In genomic region chr10:79250259-79250658, GRCh38 we compare ENCODE assay signal across 10 cellular contexts.
A peak's percentile ranks its signal among the peaks of the same experiment; 100 is the strongest.
DNase-seq lines count a peak whose midpoint lies in the region; ATAC-seq and TF ChIP-seq lines count a peak whose summit lies in the region.
"Had no signal": no experiment of that assay in that cellular context is flagged by ENCODE, and none has a peak within 500 bp of the region (broad histone marks: within the 10 kb centered on the region; RNA-seq: fewer than 3 reads in every experiment).

No MANE protein-coding gene starts in this region.

- peaks cover 48% of the 10 kb centered on the region for H3K4me1 Mint-ChIP-seq in activated naive CD8-positive, alpha-beta T cell treated with anti-CD3 and anti-CD28 coated beads, Interleukin-2, amount 10 ng/mL, durations not matched to agents 7 days and 5 days
- peaks cover 6% of the 10 kb centered on the region for H3K4me1 Mint-ChIP-seq in WTC11

- H3K4me3 ChIP-seq in spleen = peak overlapping the region in 2 of 8 donors; percentile 17 to 79
- H3K4me3 ChIP-seq: K562 had no signal

- POLR2A ChIA-PET in activated naive CD8-positive, alpha-beta T cell treated with anti-CD3 and anti-CD28 coated beads, Interleukin-2, amount 10 ng/mL, durations not matched to agents 7 days and 5 days (lab: Charles Lee) = interaction anchor here (1.2 to 1.3 kb wide), 2 partner anchors 34 to 36 kb away, joined by 3 to 4 read pairs; no protein-coding TSS in a partner anchor
- POLR2A ChIA-PET in WTC11 (lab: Charles Lee) = no interaction called here

- DNase-seq in activated naive CD8-positive, alpha-beta T cell treated with anti-CD3 and anti-CD28 coated beads, Interleukin-2, amount 10 ng/mL, durations not matched to agents 7 days and 5 days = no peak
- DNase-seq in spleen (peak; percentile 96), putamen (ENCODE audit: low spot score) (no peak), NCI-H2227 treated with DMSO at 0.1 percent for 48 hours (lab: John Stamatoyannopoulos, UW) (no peak), WTC11 (ENCODE audit: low spot score) (no peak)
- DNase-seq: kidney had no signal

- peak overlapping the region; percentile 54 to 93 (median 88) for H3K27ac ChIP-seq in spleen

- H3K27me3 ChIP-seq in spleen (replicated peaks in 1 of 7) = no peaks in the 10 kb centered on the region

- ATAC-seq in GM19035 (IDR thresholded peaks at IDR 0.05; ENCODE audit: unreplicated experiment) (peak; percentile 16), HG03175 (IDR thresholded peaks at IDR 0.05; ENCODE audit: unreplicated experiment) (peak; percentile 31), HG02870 (IDR thresholded peaks at IDR 0.05; ENCODE audit: unreplicated experiment) (no peak), WTC11 (no peak)
- no peak for ATAC-seq in activated naive CD8-positive, alpha-beta T cell treated with anti-CD3 and anti-CD28 coated beads, Interleukin-2, amount 10 ng/mL, durations not matched to agents 7 days and 5 days (ENCODE audit: low read depth)
- ATAC-seq: K562 had no signal

- H3K27ac Mint-ChIP-seq in activated naive CD8-positive, alpha-beta T cell treated with anti-CD3 and anti-CD28 coated beads, Interleukin-2, amount 10 ng/mL, durations not matched to agents 7 days and 5 days = peak overlapping the region; percentile 86
- no peak overlapping the region for H3K27ac Mint-ChIP-seq in WTC11

- intact Hi-C loops in spleen (cut with DNase I; ENCODE audit: low total_unique reads) = no loop called here

- H3K4me3 Mint-ChIP-seq in activated naive CD8-positive, alpha-beta T cell treated with anti-CD3 and anti-CD28 coated beads, Interleukin-2, amount 10 ng/mL, durations not matched to agents 7 days and 5 days = peak overlapping the region; percentile 67
- no peak overlapping the region for H3K4me3 Mint-ChIP-seq in WTC11

- no peaks in the 10 kb centered on the region for H3K9me3 ChIP-seq in spleen

- no peak for TF ChIP-seq POLR2A in spleen (IDR thresholded peaks at IDR 0.05)

- TF ChIP-seq CTCF in spleen (IDR thresholded peaks at IDR 0.05 in 8 of 11, conservative IDR thresholded peaks at IDR 0.05 in 3 of 11) (no peak), WTC11 (IDR thresholded peaks at IDR 0.05) (no peak)

- no peaks in the 10 kb centered on the region for H3K27me3 Mint-ChIP-seq in activated naive CD8-positive, alpha-beta T cell treated with anti-CD3 and anti-CD28 coated beads, Interleukin-2, amount 10 ng/mL, durations not matched to agents 7 days and 5 days
- peaks cover 5% of the 10 kb centered on the region for H3K27me3 Mint-ChIP-seq in WTC11 (ENCODE audit: low read depth)

- 11 to 27% (median 22%) methylated on average over 4 to 5 of the region's 5 CpGs for WGBS in spleen, 5 donors

- H3K36me3 ChIP-seq in spleen = peaks cover 0 to 24% (median 0%) of the 10 kb centered on the region in 6 donors

- H3K9me3 Mint-ChIP-seq in activated naive CD8-positive, alpha-beta T cell treated with anti-CD3 and anti-CD28 coated beads, Interleukin-2, amount 10 ng/mL, durations not matched to agents 7 days and 5 days = no peaks in the 10 kb centered on the region
- H3K9me3 Mint-ChIP-seq in WTC11 = no peaks in the 10 kb centered on the region

- H3K4me1 ChIP-seq in spleen = peaks cover 76 to 100% (median 100%) of the 10 kb centered on the region in 6 donors

- H3K36me3 Mint-ChIP-seq in activated naive CD8-positive, alpha-beta T cell treated with anti-CD3 and anti-CD28 coated beads, Interleukin-2, amount 10 ng/mL, durations not matched to agents 7 days and 5 days = peaks cover 3% of the 10 kb centered on the region
- H3K36me3 Mint-ChIP-seq in WTC11 = no peaks in the 10 kb centered on the region

- CTCF ChIA-PET in WTC11 (lab: Charles Lee) = no interaction called here

TF ChIP-seq in WTC11, 78 proteins besides CTCF, POLR2A, EP300 and RAD21:
- TF ChIP-seq ATF2 (CRISPR knock-in tag; IDR thresholded peaks at IDR 0.05; ENCODE audit: borderline replicate concordance, low read depth) (no peak), E2F1 (CRISPR knock-in tag; IDR thresholded peaks at IDR 0.05) (no peak), SMAD4 (CRISPR knock-in tag; IDR thresholded peaks at IDR 0.05) (no peak), JUN (CRISPR knock-in tag; IDR thresholded peaks at IDR 0.05) (no peak), ZNF425 (CRISPR knock-in tag; conservative IDR thresholded peaks at IDR 0.05) (no peak), EMX1 (CRISPR knock-in tag; IDR thresholded peaks at IDR 0.05) (no peak), NFE2L1 (CRISPR knock-in tag; IDR thresholded peaks at IDR 0.05) (no peak), GTF2I (CRISPR knock-in tag; conservative IDR thresholded peaks at IDR 0.05) (no peak)

Comparison
In these comparisons a context has a peak if more than half of its experiments do, and no peak if none do; other contexts are left out.
1. ATAC-seq: peak in GM19035 (single experiment) and HG03175 (single experiment); none in activated naive CD8-positive, alpha-beta T cell treated with anti-CD3 and anti-CD28 coated beads, Interleukin-2, amount 10 ng/mL, durations not matched to agents 7 days and 5 days (single experiment), HG02870 (single experiment) and WTC11 (single experiment).